9 cellular contexts compared by ENCODE assay signal in genomic region chr10:57338823-57339558, GRCh38.
DNase-seq lines count a peak whose midpoint lies in the region; ATAC-seq, FAIRE-seq and TF ChIP-seq lines count a peak whose summit lies in the region.
"Had no signal": no experiment of that assay in that cellular context is flagged by ENCODE, and none has a peak within 500 bp of the region (broad histone marks: within the 10 kb centered on the region; RNA-seq: fewer than 3 reads in every experiment).

No MANE protein-coding gene starts in this region.

- no peaks in the 10 kb centered on the region for H3K36me3 ChIP-seq in CD8-positive, alpha-beta T cell (ENCODE audit: insufficient read depth, low read length)

- DNase-seq in CD8-positive, alpha-beta T cell = no peak
- DNase-seq in frontal cortex (ENCODE audit: low spot score in 2 of 2) (peak; percentile 13 to 29), NCI-H524 treated with DMSO at 0.1 percent for 48 hours (lab: John Stamatoyannopoulos, UW) (no peak)
- no peak for DNase-seq in stimulated activated naive B cell treated with anti-CD40 and anti-IgM and Interleukin-4, amounts not matched to agents 10 μg/mL and 1 μg/mL and 100 μg/mL, for 72 hours

- no peaks in the 10 kb centered on the region for H3K36me3 Mint-ChIP-seq in CD8-positive, alpha-beta T cell
- H3K36me3 Mint-ChIP-seq in stimulated activated naive B cell treated with anti-CD40 and anti-IgM and Interleukin-4, amounts not matched to agents 10 μg/mL and 1 μg/mL and 100 μg/mL, for 72 hours = no peaks in the 10 kb centered on the region

- TF ChIP-seq CTCF in CD8-positive, alpha-beta T cell (IDR thresholded peaks at IDR 0.05) = peak; percentile 34

- POLR2A ChIA-PET in CD8-positive, alpha-beta T cell (lab: Charles Lee) = no interaction called here

- H3K27ac Mint-ChIP-seq in CD8-positive, alpha-beta T cell = no peak overlapping the region
- no peak overlapping the region for H3K27ac Mint-ChIP-seq in stimulated activated naive B cell treated with anti-CD40 and anti-IgM and Interleukin-4, amounts not matched to agents 10 μg/mL and 1 μg/mL and 100 μg/mL, for 72 hours
- H3K27ac Mint-ChIP-seq: T-helper 1 cell treated with Interleukin-12 subunit alpha and Interleukin-12 subunit beta and Interleukin-4 antibody, amounts not matched to agents 30 μg/mL and 1 μg/mL, for 36 hours had no signal

- no peak overlapping the region for H3K4me3 Mint-ChIP-seq in CD8-positive, alpha-beta T cell
- H3K4me3 Mint-ChIP-seq in stimulated activated naive B cell treated with anti-CD40 and anti-IgM and Interleukin-4, amounts not matched to agents 10 μg/mL and 1 μg/mL and 100 μg/mL, for 72 hours = no peak overlapping the region
- H3K4me3 Mint-ChIP-seq: T-helper 1 cell treated with Interleukin-12 subunit alpha and Interleukin-12 subunit beta and Interleukin-4 antibody, amounts not matched to agents 30 μg/mL and 1 μg/mL, for 36 hours had no signal

- no peak for ATAC-seq in CD8-positive, alpha-beta T cell
- ATAC-seq in GM18868 (IDR thresholded peaks at IDR 0.05; ENCODE audit: unreplicated experiment) (peak; percentile 83), HG03521 (IDR thresholded peaks at IDR 0.05; ENCODE audit: unreplicated experiment) (peak; percentile 58), SK-N-SH treated with all-trans-retinoic acid at 6 μM for 48 hours (peak; percentile 40; the same call in 1 of the 3 replicates), HG03280 (IDR thresholded peaks at IDR 0.05; ENCODE audit: unreplicated experiment) (no peak)
- ATAC-seq in stimulated activated naive B cell treated with anti-CD40 and anti-IgM and Interleukin-4, amounts not matched to agents 10 μg/mL and 1 μg/mL and 100 μg/mL, for 72 hours (replicated peaks) = peak; percentile 36

- intact Hi-C loops in CD8-positive, alpha-beta T cell (cut with DNase I, micrococcal nuclease) = loop anchor here (5.0 to 10.0 kb wide), 2 partner anchors 728 to 816 kb away; no protein-coding TSS in a partner anchor

- H3K4me1 ChIP-seq in CD8-positive, alpha-beta T cell (ENCODE audit: insufficient read depth, low read length) = no peaks in the 10 kb centered on the region

- no peaks in the 10 kb centered on the region for H3K4me1 Mint-ChIP-seq in CD8-positive, alpha-beta T cell (ENCODE audit: low read depth)
- no peaks in the 10 kb centered on the region for H3K4me1 Mint-ChIP-seq in stimulated activated naive B cell treated with anti-CD40 and anti-IgM and Interleukin-4, amounts not matched to agents 10 μg/mL and 1 μg/mL and 100 μg/mL, for 72 hours

- CTCF ChIA-PET in CD8-positive, alpha-beta T cell (lab: Charles Lee) = interaction anchor here (1.1 kb wide), 1 partner anchor 11 kb away, joined by 3 read pairs; no protein-coding TSS in a partner anchor

- H3K9me3 Mint-ChIP-seq in CD8-positive, alpha-beta T cell = peaks cover 3% of the 10 kb centered on the region
- H3K9me3 Mint-ChIP-seq in stimulated activated naive B cell treated with anti-CD40 and anti-IgM and Interleukin-4, amounts not matched to agents 10 μg/mL and 1 μg/mL and 100 μg/mL, for 72 hours = peaks cover 3 to 8% of the 10 kb centered on the region in 2 donors

- no peak overlapping the region for H3K4me3 ChIP-seq in CD8-positive, alpha-beta T cell (ENCODE audit: low read depth, low read length)

- no peaks in the 10 kb centered on the region for H3K27me3 Mint-ChIP-seq in CD8-positive, alpha-beta T cell (ENCODE audit: low read depth)
- no peaks in the 10 kb centered on the region for H3K27me3 Mint-ChIP-seq in stimulated activated naive B cell treated with anti-CD40 and anti-IgM and Interleukin-4, amounts not matched to agents 10 μg/mL and 1 μg/mL and 100 μg/mL, for 72 hours

- no peak overlapping the region for H3K27ac ChIP-seq in CD8-positive, alpha-beta T cell (ENCODE audit: low read depth, low read length)

- no peaks in the 10 kb centered on the region for H3K27me3 ChIP-seq in CD8-positive, alpha-beta T cell (ENCODE audit: insufficient read depth, low read length)

- peak; percentile 83 for FAIRE-seq in frontal cortex (lab: Jason Lieb, UNC)

- no peaks in the 10 kb centered on the region for H3K9me3 ChIP-seq in CD8-positive, alpha-beta T cell (ENCODE audit: low read length)

TF ChIP-seq in SK-N-SH treated with all-trans-retinoic acid at 6 μM for 48 hours, 23 proteins besides CTCF, POLR2A, EP300 and RAD21:
- TF ChIP-seq ZNF8 (CRISPR knock-in tag; IDR thresholded peaks at IDR 0.05) = no peak
- TF ChIP-seq ZNF70 (CRISPR knock-in tag; IDR thresholded peaks at IDR 0.05) = no peak
- no peak for TF ChIP-seq ARNTL (CRISPR knock-in tag; IDR thresholded peaks at IDR 0.05; ENCODE audit: borderline replicate concordance, low read depth)
- TF ChIP-seq ESRRG (CRISPR knock-in tag; IDR thresholded peaks at IDR 0.05) = no peak
- no peak for TF ChIP-seq TCF4 (CRISPR knock-in tag; IDR thresholded peaks at IDR 0.05; ENCODE audit: borderline replicate concordance)
- TF ChIP-seq ISL1 (CRISPR knock-in tag; IDR thresholded peaks at IDR 0.05) = no peak
- no peak for TF ChIP-seq PATZ1 (CRISPR knock-in tag; IDR thresholded peaks at IDR 0.05; ENCODE audit: borderline replicate concordance)
- TF ChIP-seq TOX (CRISPR knock-in tag; IDR thresholded peaks at IDR 0.05; ENCODE audit: borderline replicate concordance) = no peak
- no peak for TF ChIP-seq BACH2 (CRISPR knock-in tag; IDR thresholded peaks at IDR 0.05; ENCODE audit: borderline replicate concordance)

Comparison
In these comparisons a context has a peak if more than half of its experiments do, and no peak if none do; other contexts are left out.
1. ATAC-seq: peak in GM18868 (single experiment), HG03521 (single experiment), SK-N-SH treated with all-trans-retinoic acid at 6 μM for 48 hours (single experiment) and stimulated activated naive B cell treated with anti-CD40 and anti-IgM and Interleukin-4, amounts not matched to agents 10 μg/mL and 1 μg/mL and 100 μg/mL, for 72 hours (2 of 2); none in CD8-positive, alpha-beta T cell (single experiment) and HG03280 (single experiment).
2. DNase-seq: peak in frontal cortex (2 of 2); none in CD8-positive, alpha-beta T cell (0 of 7), stimulated activated naive B cell treated with anti-CD40 and anti-IgM and Interleukin-4, amounts not matched to agents 10 μg/mL and 1 μg/mL and 100 μg/mL, for 72 hours (single experiment) and NCI-H524 treated with DMSO at 0.1 percent for 48 hours (single experiment).